In genomic region chr19:7488736-7489353, GRCh38 we compare ENCODE assay signal across 8 cellular contexts. TPM values are rescaled to one million over a fixed set of nuclear protein-coding genes. Genes with fewer than 3 reads are reported as not detected.
DNase-seq lines count a peak whose midpoint lies in the region; ATAC-seq and TF ChIP-seq lines count a peak whose summit lies in the region.

PEX11G (minus strand) TSS chr19:7489035; CDS start chr19:7489010, 25 bp downstream.

- TF ChIP-seq CTCF in lung (IDR thresholded peaks at IDR 0.05; ENCODE audit: control extremely low read depth, extremely low read depth): no peak

- peaks cover 7% of the 10 kb centered on the region for H3K4me1 ChIP-seq in ectodermal cell (ENCODE audit: control insufficient read depth, insufficient read depth, low read length)
- H3K4me1 ChIP-seq in lung (ENCODE audit: control insufficient read depth in 2 of 2, insufficient read depth in 2 of 2, low read length in 2 of 2): peaks cover 0 to 5% of the 10 kb centered on the region in 2 donors

- peak within 1 kb of the TSS; percentile 76 for H3K4me3 Mint-ChIP-seq in activated CD8-positive, alpha-beta T cell treated with anti-CD3 and anti-CD28 coated beads, Interleukin-2, amount 10 ng/mL, durations not matched to agents 7 days and 5 days

- peak within 1 kb of the TSS; percentile 69 for H3K27ac ChIP-seq in ectodermal cell (ENCODE audit: insufficient read depth, low read depth, low read length, poor library complexity, severe bottlenecking)
- peak within 1 kb of the TSS; percentile 83 to 94 for H3K27ac ChIP-seq in lung (ENCODE audit: low read depth in 1 of 2, low read length in 1 of 2)

- peak; percentile 82 for DNase-seq in GDM1 (lab: John Stamatoyannopoulos, UW)
- DNase-seq in NCI-H524 treated with DMSO at 0.1 percent for 48 hours (lab: John Stamatoyannopoulos, UW): peak; percentile 27
- peak; percentile 91 for DNase-seq in activated CD8-positive, alpha-beta T cell treated with anti-CD3 and anti-CD28 coated beads, Interleukin-2, amount 10 ng/mL, durations not matched to agents 7 days and 5 days
- peak; percentile 94 for DNase-seq in lung (ENCODE audit: low spot score)
- peak; percentile 63 to 91 (median 79) for DNase-seq in stimulated activated CD4-positive, alpha-beta T cell treated with anti-CD3 and anti-CD28 coated beads, TNF-alpha, amount 100 ng/mL, for 1 hour (ENCODE audit: low read depth in 3 of 3, low spot score in 1 of 3)
- DNase-seq in OCI-M2 (lab: John Stamatoyannopoulos, UW; ENCODE audit: unreplicated experiment): no peak

- no peaks in the 10 kb centered on the region for H3K36me3 ChIP-seq in ectodermal cell (ENCODE audit: control insufficient read depth, insufficient read depth, low read length)
- H3K36me3 ChIP-seq in lung (ENCODE audit: control insufficient read depth in 2 of 2, insufficient read depth in 2 of 2, low read length in 2 of 2): no peaks in the 10 kb centered on the region

- peak within 1 kb of the TSS; percentile 82 for H3K27ac Mint-ChIP-seq in activated CD8-positive, alpha-beta T cell treated with anti-CD3 and anti-CD28 coated beads, Interleukin-2, amount 10 ng/mL, durations not matched to agents 7 days and 5 days

- H3K27me3 Mint-ChIP-seq in activated CD8-positive, alpha-beta T cell treated with anti-CD3 and anti-CD28 coated beads, Interleukin-2, amount 10 ng/mL, durations not matched to agents 7 days and 5 days (ENCODE audit: low read depth): no peaks in the 10 kb centered on the region

- H3K9me3 Mint-ChIP-seq in activated CD8-positive, alpha-beta T cell treated with anti-CD3 and anti-CD28 coated beads, Interleukin-2, amount 10 ng/mL, durations not matched to agents 7 days and 5 days (ENCODE audit: insufficient read depth): no peaks in the 10 kb centered on the region

- H3K9me3 ChIP-seq in ectodermal cell (ENCODE audit: control insufficient read depth, low read length): no peaks in the 10 kb centered on the region
- no peaks in the 10 kb centered on the region for H3K9me3 ChIP-seq in lung (ENCODE audit: control insufficient read depth in 2 of 2, insufficient read depth in 1 of 2, low read length in 1 of 2)

- CTCF ChIA-PET in activated CD8-positive, alpha-beta T cell treated with anti-CD3 and anti-CD28 coated beads, Interleukin-2, amount 10 ng/mL, durations not matched to agents 7 days and 5 days (lab: Charles Lee): no interaction called here

- ATAC-seq in HG03045 (IDR thresholded peaks at IDR 0.05; ENCODE audit: unreplicated experiment): peak; percentile 56
- peak; percentile 88 for ATAC-seq in activated CD8-positive, alpha-beta T cell treated with anti-CD3 and anti-CD28 coated beads, Interleukin-2, amount 10 ng/mL, durations not matched to agents 7 days and 5 days
- ATAC-seq in lung (ENCODE audit: insufficient read depth, low FRiP score): peak; percentile 93

- H3K4me1 Mint-ChIP-seq in activated CD8-positive, alpha-beta T cell treated with anti-CD3 and anti-CD28 coated beads, Interleukin-2, amount 10 ng/mL, durations not matched to agents 7 days and 5 days (ENCODE audit: low read depth): peaks cover 24% of the 10 kb centered on the region

- POLR2A ChIA-PET in activated CD8-positive, alpha-beta T cell treated with anti-CD3 and anti-CD28 coated beads, Interleukin-2, amount 10 ng/mL, durations not matched to agents 7 days and 5 days (lab: Charles Lee): no interaction called here

- no peaks in the 10 kb centered on the region for H3K36me3 Mint-ChIP-seq in activated CD8-positive, alpha-beta T cell treated with anti-CD3 and anti-CD28 coated beads, Interleukin-2, amount 10 ng/mL, durations not matched to agents 7 days and 5 days (ENCODE audit: low read depth)

- H3K4me3 ChIP-seq in ectodermal cell (ENCODE audit: insufficient read depth, low read depth, low read length): peak within 1 kb of the TSS; percentile 45
- peak within 1 kb of the TSS; percentile 78 for H3K4me3 ChIP-seq in lung

- H3K27me3 ChIP-seq in ectodermal cell (ENCODE audit: control insufficient read depth, insufficient read depth, low read length, poor library complexity, severe bottlenecking) (no peaks in the 10 kb centered on the region), lung (ENCODE audit: control insufficient read depth, insufficient read depth) (no peaks in the 10 kb centered on the region)

- WGBS in ectodermal cell, 2 experiments: 5% methylated on average over 49 of the region's 49 CpGs
- 1% methylated on average over 34 to 49 of the region's 49 CpGs for WGBS in lung, 2 donors

RNA-seq across cellular contexts. Expression of gene PEX11G, which starts in this region (rescaled TPM):
- 1 to 10 TPM in 1 of 2 experiments, under 1 TPM in 1; 0.99 to 1.5 TPM for total RNA-seq in activated CD8-positive, alpha-beta T cell treated with anti-CD3 and anti-CD28 coated beads, Interleukin-2, amount 10 ng/mL, durations not matched to agents 7 days and 5 days
- 4.7 TPM for polyA plus RNA-seq in ectodermal cell (2013, experiment 1 of 4)
- 3.3 TPM for polyA plus RNA-seq in ectodermal cell (2013, experiment 2 of 4)
- 3.6 TPM for polyA plus RNA-seq in ectodermal cell (2013, experiment 3 of 4)
- 4.7 TPM for polyA plus RNA-seq in ectodermal cell (2013, experiment 4 of 4)
- 10 to 100 TPM in 1 of 2 donors, 1 to 10 TPM in 1; 4.1 to 10.3 TPM for total RNA-seq in lung
- 10 to 100 TPM in 1 of 2 donors, 1 to 10 TPM in 1; 4.7 to 11.1 TPM for polyA plus RNA-seq in lung
